In genomic region chr19:5216141-5216847, GRCh38 we compare ENCODE assay signal across 16 cellular contexts.
"Had no signal": no experiment of that assay in that cellular context is flagged by ENCODE, and none has a peak within 500 bp of the region (broad histone marks: within the 10 kb centered on the region; RNA-seq: fewer than 3 reads in every experiment).

No MANE protein-coding gene starts in this region.

- H3K4me3 ChIP-seq: coronary artery, esophagus muscularis mucosa, left ventricle myocardium inferior, right atrium auricular region, thyroid gland had no signal

- H3K4me1 ChIP-seq: esophagus muscularis mucosa, left ventricle myocardium inferior, right atrium auricular region, thyroid gland had no signal

- ATAC-seq: natural killer cell treated with Interleukin-12 subunit alpha and Interleukin-12 subunit beta and Interleukin-15 and Interleukin-18, amount 100 ng/mL, for 72 hours had no signal

- H3K9me3 ChIP-seq: esophagus muscularis mucosa, left ventricle myocardium inferior, right atrium auricular region, thyroid gland had no signal

- H3K27ac Mint-ChIP-seq: activated CD4-positive, alpha-beta T cell treated with anti-CD3 and anti-CD28 coated beads, Interleukin-2, amount 10 ng/mL, durations not matched to agents 24 days and 14 days; natural killer cell treated with Interleukin-12 subunit alpha and Interleukin-12 subunit beta and Interleukin-15 and Interleukin-18, amount 100 ng/mL, for 72 hours; progenitor cell of endocrine pancreas; T-helper 2 cell treated with Interferon-gamma antibody and Interleukin-4, amounts not matched to agents 5 μg/mL and 100 μg/mL, for 36 hours had no signal

- H3K4me1 Mint-ChIP-seq: activated CD4-positive, alpha-beta T cell treated with anti-CD3 and anti-CD28 coated beads, Interleukin-2, amount 10 ng/mL, durations not matched to agents 24 days and 14 days; central memory CD8-positive, alpha-beta T cell had no signal

- H3K4me3 Mint-ChIP-seq: activated CD4-positive, alpha-beta T cell treated with anti-CD3 and anti-CD28 coated beads, Interleukin-2, amount 10 ng/mL, durations not matched to agents 24 days and 14 days; central memory CD8-positive, alpha-beta T cell; natural killer cell treated with Interleukin-12 subunit alpha and Interleukin-12 subunit beta and Interleukin-15 and Interleukin-18, amount 100 ng/mL, for 72 hours; T-helper 2 cell treated with Interferon-gamma antibody and Interleukin-4, amounts not matched to agents 5 μg/mL and 100 μg/mL, for 36 hours had no signal

- H3K27ac ChIP-seq: brain microvascular endothelial cell, coronary artery, esophagus muscularis mucosa, left ventricle myocardium inferior, right atrium auricular region, thyroid gland had no signal

- H3K27me3 Mint-ChIP-seq: activated CD4-positive, alpha-beta T cell treated with anti-CD3 and anti-CD28 coated beads, Interleukin-2, amount 10 ng/mL, durations not matched to agents 24 days and 14 days; natural killer cell treated with Interleukin-12 subunit alpha and Interleukin-12 subunit beta and Interleukin-15 and Interleukin-18, amount 100 ng/mL, for 72 hours; progenitor cell of endocrine pancreas had no signal

- H3K36me3 Mint-ChIP-seq: natural killer cell treated with Interleukin-12 subunit alpha and Interleukin-12 subunit beta and Interleukin-15 and Interleukin-18, amount 100 ng/mL, for 72 hours had no signal

- DNase-seq: activated CD4-positive, alpha-beta T cell treated with anti-CD3 and anti-CD28 coated beads, Interleukin-2, amount 10 ng/mL, durations not matched to agents 24 days and 14 days; activated CD4-positive, CD25-positive, alpha-beta regulatory T cell; activated CD8-positive, alpha-beta memory T cell treated with anti-CD3 and anti-CD28 coated beads for 24 hours; anterior cingulate cortex; brain microvascular endothelial cell; left ventricle myocardium inferior; mesenchymal stem cell; nucleus accumbens; thyroid gland had no signal

- H3K9me3 Mint-ChIP-seq: activated CD4-positive, alpha-beta T cell treated with anti-CD3 and anti-CD28 coated beads, Interleukin-2, amount 10 ng/mL, durations not matched to agents 24 days and 14 days; central memory CD8-positive, alpha-beta T cell; natural killer cell treated with Interleukin-12 subunit alpha and Interleukin-12 subunit beta and Interleukin-15 and Interleukin-18, amount 100 ng/mL, for 72 hours had no signal

- H3K27me3 ChIP-seq: brain microvascular endothelial cell, esophagus muscularis mucosa, right atrium auricular region, thyroid gland had no signal
